In the genomic region with DNA sequence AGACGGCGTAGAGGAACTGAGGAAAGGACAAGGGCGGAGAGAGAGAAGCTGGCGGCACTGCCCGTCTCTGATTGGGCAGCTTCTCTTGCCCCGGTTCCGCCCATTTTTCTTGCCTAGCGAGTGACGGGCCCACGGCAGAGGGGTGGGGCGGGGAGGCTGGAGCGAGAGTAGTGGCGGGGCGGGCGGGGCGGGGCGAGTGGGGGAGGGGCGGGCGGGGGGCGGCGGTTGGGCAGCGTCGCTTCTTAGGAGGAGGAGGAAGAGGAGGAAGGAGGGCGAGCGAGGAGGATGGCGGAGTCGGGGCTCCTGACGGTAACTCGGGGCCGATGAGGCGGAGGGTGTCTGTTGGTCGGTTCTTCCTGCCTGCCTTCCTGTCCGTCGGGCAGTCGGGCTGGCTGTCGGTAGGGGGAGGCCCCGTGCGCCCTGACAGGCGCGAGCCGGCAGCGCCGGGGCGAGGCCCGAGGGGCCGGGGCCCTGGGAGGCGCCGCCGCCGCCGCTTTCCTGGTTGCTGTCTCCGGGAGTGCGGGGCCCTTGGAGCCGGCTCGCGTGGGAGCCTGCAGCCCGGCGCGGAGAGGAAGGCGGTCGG, we compare ENCODE assay signal across 8 cellular contexts. TPM values are rescaled to one million over a fixed set of nuclear protein-coding genes. Genes with fewer than 3 reads are reported as not detected.
A peak's percentile ranks its signal among the peaks of the same experiment; 100 is the strongest.
DNase-seq lines count a peak whose midpoint lies in the region; ATAC-seq and TF ChIP-seq lines count a peak whose summit lies in the region.

SHOC2 (plus strand) TSS at position 256 of the 583 bp plus-strand sequence. CDS start 44,755 bp downstream, outside the sequence.

- H3K4me1 Mint-ChIP-seq in T-helper 2 cell treated with Interferon-gamma antibody and Interleukin-4, amounts not matched to agents 5 μg/mL and 100 μg/mL, for 36 hours (ENCODE audit: low read depth), result peaks cover 37% of the 10 kb centered on the region

- H3K27me3 ChIP-seq in AG04450 (ENCODE audit: control insufficient read depth, insufficient read depth, low read length), result no peaks in the 10 kb centered on the region
- H3K27me3 ChIP-seq in body of pancreas, result no peaks in the 10 kb centered on the region

- CTCF ChIA-PET in AG04450 (lab: Charles Lee), result interaction anchor here (0.6 to 2.2 kb wide), 9 partner anchors 9 to 1035 kb away, joined by 3 to 13 read pairs (median 4); no protein-coding TSS in a partner anchor

- H3K27ac ChIP-seq in AG04450 (ENCODE audit: low read depth, low read length) (peak within 1 kb of the TSS; percentile 98), body of pancreas (peak within 1 kb of the TSS; percentile 98 to 100 (median 100))

- H3K9me3 Mint-ChIP-seq in T-helper 2 cell treated with Interferon-gamma antibody and Interleukin-4, amounts not matched to agents 5 μg/mL and 100 μg/mL, for 36 hours, result no peaks in the 10 kb centered on the region

- peak; percentile 10 for ATAC-seq in GM18909 (IDR thresholded peaks at IDR 0.05; ENCODE audit: poor library complexity, unreplicated experiment)
- peak; percentile 10 for ATAC-seq in HG03342 (IDR thresholded peaks at IDR 0.05; ENCODE audit: unreplicated experiment)
- peak; percentile 43 for ATAC-seq in body of pancreas

- TF ChIP-seq CTCF in AG04450 (IDR thresholded peaks at IDR 0.05; ENCODE audit: low read depth, low read length), result peak; percentile 28; the same call in 1 of the 2 replicates
- peak in 4 of 7 experiments; percentile 17 to 49 (median 38) for TF ChIP-seq CTCF in body of pancreas (IDR thresholded peaks at IDR 0.05)

- H3K27ac Mint-ChIP-seq in T-helper 2 cell treated with Interferon-gamma antibody and Interleukin-4, amounts not matched to agents 5 μg/mL and 100 μg/mL, for 36 hours, result peak within 1 kb of the TSS; percentile 98

- peaks cover 7% of the 10 kb centered on the region for H3K36me3 Mint-ChIP-seq in T-helper 2 cell treated with Interferon-gamma antibody and Interleukin-4, amounts not matched to agents 5 μg/mL and 100 μg/mL, for 36 hours (ENCODE audit: low read depth)

- H3K4me3 ChIP-seq in AG04450 (ENCODE audit: low read depth, low read length), result peak within 1 kb of the TSS; percentile 81
- H3K4me3 ChIP-seq in body of pancreas, result peak within 1 kb of the TSS; percentile 33 to 68

- H3K4me3 Mint-ChIP-seq in T-helper 2 cell treated with Interferon-gamma antibody and Interleukin-4, amounts not matched to agents 5 μg/mL and 100 μg/mL, for 36 hours, result peak within 1 kb of the TSS; percentile 99

- POLR2A ChIA-PET in AG04450 (lab: Yijun Ruan, JAX), result interaction anchor here (0.7 to 2.0 kb wide), 9 partner anchors 9 to 173 kb away, joined by 3 to 16 read pairs (median 4); partner anchors contain the start of gene PDCD4

- H3K36me3 ChIP-seq in body of pancreas (replicated peaks in 1 of 2; ENCODE audit: insufficient read depth in 1 of 2, low read depth in 2 of 2), result no peaks in the 10 kb centered on the region

- 0% methylated on average over 19 to 57 of the region's 61 CpGs for WGBS in body of pancreas, 2 donors

- TF ChIP-seq POLR2A in body of pancreas (IDR thresholded peaks at IDR 0.05), result peak in 2 of 3 donors; percentile 64 to 73

- no peaks in the 10 kb centered on the region for H3K9me3 ChIP-seq in AG04450 (ENCODE audit: control insufficient read depth, insufficient read depth, low read length)
- no peaks in the 10 kb centered on the region for H3K9me3 ChIP-seq in body of pancreas

- H3K27me3 Mint-ChIP-seq in T-helper 2 cell treated with Interferon-gamma antibody and Interleukin-4, amounts not matched to agents 5 μg/mL and 100 μg/mL, for 36 hours (ENCODE audit: low read depth), result no peaks in the 10 kb centered on the region

- intact Hi-C loops in body of pancreas (cut with DNase I), result no loop called here

- DNase-seq in AG04450 (ENCODE audit: low read depth, low spot score) (peak; percentile 20), body of pancreas (peak; percentile 99 to 100 (median 99)), iris pigment epithelial cell (ENCODE audit: low read depth) (peak; percentile 75), NOMO-1 (lab: John Stamatoyannopoulos, UW; ENCODE audit: unreplicated experiment in 2 of 2) (no peak)
- peak; percentile 99 for DNase-seq in T-helper 2 cell treated with Interferon-gamma antibody and Interleukin-4, amounts not matched to agents 5 μg/mL and 100 μg/mL, for 36 hours (ENCODE audit: low spot score)
- DNase-seq in stimulated activated CD4-positive, alpha-beta T cell treated with anti-CD3 and anti-CD28 coated beads, Interleukin-15, amount 100 ng/mL, for 48 hours (ENCODE audit: low read depth in 2 of 2), result peak; percentile 98 to 99

- H3K4me1 ChIP-seq in body of pancreas, result peaks cover 51% of the 10 kb centered on the region

RNA-seq across cellular contexts. Expression of gene SHOC2, which starts in this region (rescaled TPM):
- 26.9 and 33.3 TPM in 2 replicates for polyA plus RNA-seq in AG04450 (2011; rRNA removed)
- polyA minus RNA-seq in AG04450 (2011; rRNA and poly(A)+ RNA removed), result 26.6 and 45.4 TPM in 2 replicates
- total RNA-seq in body of pancreas, result 10 to 100 TPM; 24.1 to 26.0 TPM

Comparison
In these comparisons a context has a peak if more than half of its experiments do, and no peak if none do; other contexts are left out.
1. DNase-seq: peak in AG04450 (single experiment), T-helper 2 cell treated with Interferon-gamma antibody and Interleukin-4, amounts not matched to agents 5 μg/mL and 100 μg/mL, for 36 hours (single experiment), body of pancreas (4 of 4), iris pigment epithelial cell (single experiment) and stimulated activated CD4-positive, alpha-beta T cell treated with anti-CD3 and anti-CD28 coated beads, Interleukin-15, amount 100 ng/mL, for 48 hours (2 of 2); none in NOMO-1 (0 of 2).
2. Peak in every context shown above with its lines, with median percentiles within 50 percentile points of each other: ATAC-seq.